11 cellular contexts compared by ENCODE assay signal in the genomic region with DNA sequence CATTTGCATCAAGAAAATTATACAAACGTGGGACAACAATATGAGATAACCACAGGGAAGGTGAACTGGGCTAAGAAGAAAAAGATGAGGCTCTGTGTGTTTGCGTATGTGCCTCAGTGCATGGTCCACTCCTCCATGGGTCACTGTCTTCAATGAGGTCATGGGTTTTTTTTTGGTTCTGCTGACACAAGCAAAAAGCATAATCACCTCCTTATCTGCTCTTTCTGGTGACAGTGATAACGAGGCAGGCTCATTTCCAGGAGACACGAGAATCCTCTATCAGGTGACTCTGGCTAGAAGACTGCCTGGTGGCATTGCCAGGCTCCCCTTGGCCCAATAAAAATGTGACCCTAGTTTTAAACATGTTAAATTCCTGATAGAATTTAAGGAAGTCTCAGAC. TPM values are rescaled to one million over a fixed set of nuclear protein-coding genes. Genes with fewer than 3 reads are reported as not detected.
DNase-seq lines count a peak whose midpoint lies in the region; ATAC-seq, FAIRE-seq and TF ChIP-seq lines count a peak whose summit lies in the region.
"Had no signal": no experiment of that assay in that cellular context is flagged by ENCODE, and none has a peak within 500 bp of the region (broad histone marks: within the 10 kb centered on the region; RNA-seq: fewer than 3 reads in every experiment).

No MANE protein-coding gene starts in this region.

- TF ChIP-seq EP300 in K562 (IDR thresholded peaks at IDR 0.05; ENCODE audit: low read length) = no peak

- H3K36me3 ChIP-seq in K562 (ENCODE audit: control insufficient read depth, insufficient read depth, low read length) (no peaks in the 10 kb centered on the region), mesendoderm (ENCODE audit: control insufficient read depth, insufficient read depth, low read length) (no peaks in the 10 kb centered on the region)

- no peak overlapping the region for H3K4me3 ChIP-seq in K562
- no peak overlapping the region for H3K4me3 ChIP-seq in mesendoderm (ENCODE audit: low read length)

- no peaks in the 10 kb centered on the region for H3K79me1 ChIP-seq in mesendoderm (ENCODE audit: low read length)

- H3K18ac ChIP-seq in mesendoderm (ENCODE audit: low read length) = no peak overlapping the region

- H3K9me3 ChIP-seq in K562 (replicated peaks; ENCODE audit: control insufficient read depth, insufficient read depth, low read depth, low read length) = no peaks in the 10 kb centered on the region

- WGBS in K562 (ENCODE audit: insufficient coverage, low coverage, missing lambda C conversion rate) = 0% methylated on average over 4 of the region's 4 CpGs
- no CpG with 5 or more reads among the region's 4 CpGs for WGBS in mesendoderm (ENCODE audit: extremely low coverage, insufficient coverage, low lambda C conversion rate)

- no peaks in the 10 kb centered on the region for H3K27me3 ChIP-seq in K562 (ENCODE audit: control insufficient read depth in 2 of 2, insufficient read depth in 2 of 2, low read length in 2 of 2)
- H3K27me3 ChIP-seq in mesendoderm (ENCODE audit: insufficient read depth, low read length, poor library complexity) = no peaks in the 10 kb centered on the region

- H3K27ac ChIP-seq in K562 (ENCODE audit: extremely low read depth, low read depth, low read length) (no peak overlapping the region), mesendoderm (ENCODE audit: low read depth, low read length) (no peak overlapping the region)

- H3K9me1 ChIP-seq in K562 (ENCODE audit: control insufficient read depth, insufficient read depth, low read length) = no peaks in the 10 kb centered on the region

- H3K79me2 ChIP-seq in K562 (ENCODE audit: control insufficient read depth, insufficient read depth, low read length) = no peaks in the 10 kb centered on the region
- H3K79me2 ChIP-seq in mesendoderm (ENCODE audit: control insufficient read depth, insufficient read depth, low read length) = no peaks in the 10 kb centered on the region

- no peak overlapping the region for H2BK5ac ChIP-seq in mesendoderm (ENCODE audit: low read length)

- no peak overlapping the region for H3K4ac ChIP-seq in mesendoderm (ENCODE audit: low read depth, low read length)

- TF ChIP-seq POLR2A in K562 (conservative IDR thresholded peaks at IDR 0.05) = no peak

- intact Hi-C loops in K562 (cut with micrococcal nuclease) = no loop called here

- H4K20me1 ChIP-seq in K562 (replicated peaks; ENCODE audit: control insufficient read depth, insufficient read depth, low read length) = 0 out of 2 replicates have a peak, but pooled peaks cover 3% of the 10 kb centered on the region

- CTCF ChIA-PET in K562 (lab: Yijun Ruan, JAX; ENCODE audit: low intra/inter-chr PET ratio) = no interaction called here

- POLR2A ChIA-PET in K562 (lab: Yijun Ruan, JAX) = no interaction called here

- H2AFZ ChIP-seq in K562 (ENCODE audit: low read depth, low read length) = no peak overlapping the region

- H2AK5ac ChIP-seq in mesendoderm (ENCODE audit: low read length) = no peak overlapping the region

- TF ChIP-seq CTCF in K562 (IDR thresholded peaks at IDR 0.05 in 2 of 3, conservative IDR thresholded peaks at IDR 0.05 in 1 of 3; ENCODE audit: insufficient read depth in 2 of 3, low read depth in 1 of 3, low read length in 3 of 3) = no peak

- H4K8ac ChIP-seq in mesendoderm (ENCODE audit: low read depth, low read length) = no peak overlapping the region

- H3K4me2 ChIP-seq in K562 (ENCODE audit: insufficient read depth, low read length) (no peak overlapping the region), mesendoderm (ENCODE audit: low read length) (no peak overlapping the region)

- no peak overlapping the region for H3K23ac ChIP-seq in mesendoderm (ENCODE audit: low read length)

- no peak for TF ChIP-seq RAD21 in K562 (CRISPR knock-in tag; conservative IDR thresholded peaks at IDR 0.05 in 1 of 2, IDR thresholded peaks at IDR 0.05 in 1 of 2)

- FAIRE-seq in K562 (lab: Jason Lieb, UNC) = no peak
- FAIRE-seq: GM19239 had no signal

- H2BK15ac ChIP-seq in mesendoderm (replicated peaks; ENCODE audit: low read depth) = no peak overlapping the region

- H3K9ac ChIP-seq in K562 (ENCODE audit: insufficient read depth in 1 of 2, low read depth in 2 of 2, low read length in 2 of 2) (no peak overlapping the region), mesendoderm (ENCODE audit: low read length) (no peak overlapping the region)

- in situ Hi-C loops in K562 (cut with MboI) = no loop called here

- H4K5ac ChIP-seq in mesendoderm (ENCODE audit: low read length) = no peak overlapping the region

- H3K56ac ChIP-seq in mesendoderm (ENCODE audit: low read length) = no peak overlapping the region

- ATAC-seq in K562 = no peak
- ATAC-seq in GM21576 (IDR thresholded peaks at IDR 0.05; ENCODE audit: unreplicated experiment) = no peak

- H2BK120ac ChIP-seq in mesendoderm (ENCODE audit: low read depth, low read length) = no peak overlapping the region

- BruUV-seq in K562 (replicated peaks; lab: Mats Ljungman, UMichigan) = no TSS peak

- H3K4me1 ChIP-seq in K562 (replicated peaks in 1 of 2; ENCODE audit: control insufficient read depth in 2 of 2, insufficient read depth in 2 of 2, low read length in 2 of 2) = peaks cover 0 to 5% of the 10 kb centered on the region in 2 experiments; a peak in 2 of 5 replicates
- H3K4me1 ChIP-seq in mesendoderm (ENCODE audit: control insufficient read depth, low read depth, low read length) = peaks cover 4% of the 10 kb centered on the region

- DNase-seq in CD1c-positive myeloid dendritic cell (ENCODE audit: extremely low spot score) = peak; percentile 25
- peak in 67 of 76 experiments; percentile 4 to 91 (median 54) for DNase-seq in HUDEP-2 (lab: John Stamatoyannopoulos, UW; ENCODE audit: unreplicated experiment in 76 of 76)
- peak in 1 of 4 experiments; percentile 25 for DNase-seq in K562 (ENCODE audit: extremely low read depth in 1 of 4, low spot score in 3 of 4)
- DNase-seq in mesendoderm = peak; percentile 67
- DNase-seq in NCI-H1694 (lab: John Stamatoyannopoulos, UW) = no peak
- DNase-seq in activated gamma-delta T cell (lab: John Stamatoyannopoulos, UW) = no peak
- DNase-seq: DMS53, GF-D8, H7 had no signal

TF ChIP-seq in K562, 482 proteins besides CTCF, POLR2A, EP300 and RAD21 (continues in another document):
- TF ChIP-seq SETDB1 (IDR thresholded peaks at IDR 0.05; ENCODE audit: low read length) = no peak
- TF ChIP-seq C11orf30 (IDR thresholded peaks at IDR 0.05; ENCODE audit: low read depth) = peak; percentile 86
- TF ChIP-seq ZFPM2 (CRISPR knock-in tag; IDR thresholded peaks at IDR 0.05) = no peak
- no peak for TF ChIP-seq ZNF717 (CRISPR knock-in tag; IDR thresholded peaks at IDR 0.05)
- no peak for TF ChIP-seq HNRNPL (IDR thresholded peaks at IDR 0.05; ENCODE audit: low read depth, low read length)
- no peak for TF ChIP-seq PTBP1 (IDR thresholded peaks at IDR 0.05; ENCODE audit: low read depth, low read length)
- TF ChIP-seq CGGBP1 (CRISPR knock-in tag; IDR thresholded peaks at IDR 0.05) = no peak
- TF ChIP-seq ZNF644 (tag; IDR thresholded peaks at IDR 0.05; ENCODE audit: low read depth) = no peak
- TF ChIP-seq ZNF165 (CRISPR knock-in tag; IDR thresholded peaks at IDR 0.05; ENCODE audit: borderline replicate concordance) = no peak
- TF ChIP-seq NR2F6 (CRISPR knock-in tag; IDR thresholded peaks at IDR 0.05) = no peak
- TF ChIP-seq RBM15 (IDR thresholded peaks at IDR 0.05; ENCODE audit: insufficient read depth, low read length) = no peak
- TF ChIP-seq, protein P1, sequence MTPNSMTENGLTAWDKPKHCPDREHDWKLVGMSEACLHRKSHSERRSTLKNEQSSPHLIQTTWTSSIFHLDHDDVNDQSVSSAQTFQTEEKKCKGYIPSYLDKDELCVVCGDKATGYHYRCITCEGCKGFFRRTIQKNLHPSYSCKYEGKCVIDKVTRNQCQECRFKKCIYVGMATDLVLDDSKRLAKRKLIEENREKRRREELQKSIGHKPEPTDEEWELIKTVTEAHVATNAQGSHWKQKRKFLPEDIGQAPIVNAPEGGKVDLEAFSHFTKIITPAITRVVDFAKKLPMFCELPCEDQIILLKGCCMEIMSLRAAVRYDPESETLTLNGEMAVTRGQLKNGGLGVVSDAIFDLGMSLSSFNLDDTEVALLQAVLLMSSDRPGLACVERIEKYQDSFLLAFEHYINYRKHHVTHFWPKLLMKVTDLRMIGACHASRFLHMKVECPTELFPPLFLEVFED (CRISPR knock-in tag; conservative IDR thresholded peaks at IDR 0.05) = no peak
- TF ChIP-seq KDM2B (CRISPR knock-in tag; IDR thresholded peaks at IDR 0.05) = no peak
- no peak for TF ChIP-seq ZNF232 (CRISPR knock-in tag; IDR thresholded peaks at IDR 0.05)

RNA-seq across cellular contexts. Expression of gene CDCA7L, which starts 35.2 kb away (rescaled TPM):
- total RNA-seq in K562 (2011; cell fraction: chromatin; rRNA removed; ENCODE audit: low replicate concordance) = 10.8 and 10.9 TPM in 2 replicates
- 8.0 and 8.4 TPM in 2 replicates for total RNA-seq in K562 (2011; cell fraction: nucleolus; rRNA removed)
- 7.2 and 13.0 TPM in 2 replicates for total RNA-seq in K562 (2011; cell fraction: nucleoplasm; rRNA removed)
- total RNA-seq in K562 (2014; rRNA removed) = 2.6 and 3.0 TPM in 2 replicates
- 4.3 and 4.9 TPM in 2 replicates for total RNA-seq in K562 (2014; rRNA removed; fragmentation: Illumina TruSeq; extraction: Trizol)
- total RNA-seq in K562 (2015; rRNA removed; fragmentation: Illumina TruSeq; extraction: Trizol) = 3.5 and 4.5 TPM in 2 replicates
- total RNA-seq in K562 (2021) = 3.1 and 3.8 TPM in 2 replicates
- 17.6 and 32.4 TPM in 2 replicates for polyA plus RNA-seq in K562 (2011; rRNA removed)
- 13.1 and 15.3 TPM in 2 replicates for polyA plus RNA-seq in K562 (2011; cell fraction: cytosol; rRNA removed)
- 20.1 and 29.2 TPM in 2 replicates for polyA plus RNA-seq in K562 (2011; cell fraction: nucleus; rRNA removed)
- 1.00 and 1.7 TPM in 2 replicates for polyA plus RNA-seq in K562 (2012)
- polyA plus RNA-seq in K562 (2014; fragmentation: Illumina TruSeq; extraction: Trizol) = 3.7 and 5.2 TPM in 2 replicates
- 1 to 10 TPM; 1.9 to 2.1 TPM for polyA plus RNA-seq in K562 (2014; fragmentation: Nextera tagmentation; extraction: Ambion mirVana)
- 2.3 and 4.3 TPM in 2 replicates for polyA plus RNA-seq in K562 (2014; rRNA removed)
- polyA minus RNA-seq in K562 (2011; rRNA and poly(A)+ RNA removed) = 24.0 and 39.4 TPM in 2 replicates
- polyA minus RNA-seq in K562 (2011; cell fraction: cytosol; rRNA and poly(A)+ RNA removed) = 14.4 and 16.5 TPM in 2 replicates
- 11.7 and 16.0 TPM in 2 replicates for polyA minus RNA-seq in K562 (2011; cell fraction: nucleus; rRNA and poly(A)+ RNA removed)
- 58.6 TPM for polyA plus RNA-seq in mesendoderm (2013, experiment 1 of 2)
- 63.8 TPM for polyA plus RNA-seq in mesendoderm (2013, experiment 2 of 2)

Comparison
In these comparisons a context has a peak if more than half of its experiments do, and no peak if none do; other contexts are left out.
1. DNase-seq: peak in CD1c-positive myeloid dendritic cell (single experiment), HUDEP-2 (67 of 76) and mesendoderm (single experiment); none in NCI-H1694 (single experiment) and activated gamma-delta T cell (single experiment).